Comparison of ENCODE assay signal across 15 cellular contexts in genomic region chr1:161630128-161630742, GRCh38. TPM values are rescaled to one million over a fixed set of nuclear protein-coding genes. Genes with fewer than 3 reads are reported as not detected.
DNase-seq lines count a peak whose midpoint lies in the region; ATAC-seq and TF ChIP-seq lines count a peak whose summit lies in the region.
"Not testable (repeated sequence)": the region's sequence is repeated elsewhere in the genome, so short reads cannot be mapped to it uniquely, and the experiment has no call there.
"Had no signal": no experiment of that assay in that cellular context is flagged by ENCODE, and none has a peak within 500 bp of the region (broad histone marks: within the 10 kb centered on the region; RNA-seq: fewer than 3 reads in every experiment).

No MANE protein-coding gene starts in this region.

- TF ChIP-seq EP300 in gastroesophageal sphincter (IDR thresholded peaks at IDR 0.05) = not testable (repeated sequence)

- not testable (repeated sequence) for H3K27me3 ChIP-seq in gastroesophageal sphincter, right lobe of liver, upper lobe of right lung

- H3K27ac ChIP-seq in gastroesophageal sphincter, right lobe of liver, upper lobe of right lung: not testable (repeated sequence)

- not testable (repeated sequence) for H3K36me3 ChIP-seq in gastroesophageal sphincter; right lobe of liver; mucosa of descending colon (ENCODE audit: low read depth); upper lobe of right lung

- not testable (repeated sequence) for TF ChIP-seq POLR2A in gastroesophageal sphincter (IDR thresholded peaks at IDR 0.05); right lobe of liver (IDR thresholded peaks at IDR 0.05)

- not testable (repeated sequence) for TF ChIP-seq CTCF in gastroesophageal sphincter (IDR thresholded peaks at IDR 0.05); right lobe of liver (IDR thresholded peaks at IDR 0.05); mucosa of descending colon (IDR thresholded peaks at IDR 0.05); upper lobe of right lung (IDR thresholded peaks at IDR 0.05)

- WGBS in gastroesophageal sphincter (ENCODE audit: low coverage in 1 of 2), 2 donors = no CpG with 5 or more reads among the region's 2 CpGs
- 50% methylated on average over 1 of the region's 2 CpGs for WGBS in right lobe of liver (ENCODE audit: insufficient coverage, low coverage, low lambda C conversion rate, missing lambda C conversion rate)

- intact Hi-C loops in Right ventricle myocardium superior (cut with DNase I); left ventricle myocardium superior (cut with micrococcal nuclease); right lobe of liver (cut with DNase I); mucosa of descending colon (cut with DNase I, micrococcal nuclease); sciatic nerve (cut with DNase I); upper lobe of right lung (cut with DNase I): not testable (repeated sequence)

- not testable (repeated sequence) for H3K4me3 ChIP-seq in gastroesophageal sphincter, right lobe of liver, mucosa of descending colon, upper lobe of right lung

- not testable (repeated sequence) for H3K4me1 ChIP-seq in gastroesophageal sphincter; right lobe of liver; mucosa of descending colon (ENCODE audit: low read depth); upper lobe of right lung

- ATAC-seq in gastroesophageal sphincter = peak; percentile 57
- peak; percentile 70 for ATAC-seq in Right ventricle myocardium superior (ENCODE audit: poor library complexity)
- ATAC-seq in left ventricle myocardium superior = peak; percentile 62
- ATAC-seq in left lobe of liver = peak; percentile 81
- peak; percentile 71 to 82 (median 74) for ATAC-seq in right lobe of liver
- ATAC-seq in mucosa of descending colon = peak; percentile 13
- ATAC-seq in sciatic nerve = peak; percentile 28
- ATAC-seq in upper lobe of right lung = peak; percentile 34

- DNase-seq in Right ventricle myocardium superior; left ventricle myocardium superior; left lobe of liver (ENCODE audit: low spot score); right lobe of liver; mucosa of descending colon; sciatic nerve (ENCODE audit: low spot score); upper lobe of right lung: not testable (repeated sequence)

- not testable (repeated sequence) for H3K9me3 ChIP-seq in gastroesophageal sphincter, right lobe of liver, mucosa of descending colon, upper lobe of right lung

RNA-seq across cellular contexts. Expression of gene FCGR3B, which starts 0.7 kb away (rescaled TPM):
- total RNA-seq in gastroesophageal sphincter = 1 to 10 TPM in 2 of 4 donors, under 1 TPM in 1, not detected in 1; 0.66 to 2.0 (median 1.2) TPM
- total RNA-seq in Right ventricle myocardium superior = 1.8 TPM
- 3.3 TPM for total RNA-seq in left ventricle myocardium superior
- 1.9 TPM for total RNA-seq in left lobe of liver
- total RNA-seq in right lobe of liver = 10 to 100 TPM in 1 of 6 experiments, 1 to 10 TPM in 5; 1.7 to 14.3 (median 3.6) TPM
- 1 to 10 TPM in 2 of 3 donors, not detected in 1; 1.5 to 1.7 TPM for total RNA-seq in mucosa of descending colon
- 20.7 TPM for total RNA-seq in sciatic nerve
- 18.9 TPM for total RNA-seq in upper lobe of right lung
- total RNA-seq: A673; CD4-positive, alpha-beta memory T cell; CD4-positive, CD25-positive, alpha-beta regulatory T cell; CD8-positive, alpha-beta memory T cell; Daoy; G401; GM12878 had no signal

RNA-seq across cellular contexts. Expression of gene FCGR2B, which starts 32.7 kb away (rescaled TPM):
- total RNA-seq in gastroesophageal sphincter (10 to 100 TPM; 10.1 to 30.9 (median 20.6) TPM), Right ventricle myocardium superior (17.5 TPM), left ventricle myocardium superior (12.6 TPM), left lobe of liver (14.9 TPM), right lobe of liver (10 to 100 TPM; 15.5 to 30.9 (median 25.0) TPM), mucosa of descending colon (10 to 100 TPM in 2 of 3 donors, 1 to 10 TPM in 1; 5.1 to 18.7 (median 14.8) TPM), sciatic nerve (30.2 TPM), upper lobe of right lung (30.7 TPM)
- total RNA-seq: A673, Daoy, G401 had no signal

Comparison
In these comparisons a context has a peak if more than half of its experiments do, and no peak if none do; other contexts are left out.
1. ATAC-seq: peak in every context shown above with its lines; median percentile 81 in left lobe of liver; 74 in right lobe of liver; 70 in Right ventricle myocardium superior; 62 in left ventricle myocardium superior; 57 in gastroesophageal sphincter; 34 in upper lobe of right lung; 28 in sciatic nerve; 13 in mucosa of descending colon.